Comparison of ENCODE assay signal across 32 cellular contexts in the genomic region with DNA sequence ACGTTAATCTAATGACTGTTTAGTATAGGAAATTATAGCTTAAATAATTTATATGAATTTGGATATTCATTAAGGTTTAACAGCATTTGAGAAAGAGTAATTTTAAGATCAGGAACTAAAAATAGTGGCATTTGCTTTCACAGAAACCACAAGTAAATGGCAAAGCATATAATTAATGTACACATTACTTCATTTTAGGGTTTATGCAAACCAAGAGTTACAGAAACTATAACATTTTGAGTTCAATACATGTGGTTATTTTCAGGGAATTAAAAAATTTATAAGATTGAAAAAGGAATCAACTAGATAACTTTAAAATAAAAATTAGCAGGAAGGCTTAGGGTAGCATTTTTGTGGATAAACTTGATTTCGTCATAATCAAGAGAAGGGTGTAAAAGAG.
"Had no signal": no experiment of that assay in that cellular context is flagged by ENCODE, and none has a peak within 500 bp of the region (broad histone marks: within the 10 kb centered on the region; RNA-seq: fewer than 3 reads in every experiment).

No MANE protein-coding gene starts in this region.

- H2AFZ ChIP-seq: parathyroid adenoma had no signal

- DNase-seq: naive thymus-derived CD8-positive, alpha-beta T cell; nephron progenitor cell; occipital lobe; ovary; posterior cingulate gyrus; psoas muscle; right cardiac atrium; spleen; stimulated activated CD4-positive, alpha-beta T cell treated with anti-CD3 and anti-CD28 coated beads, Interleukin-12 subunit alpha, Interleukin-12 subunit beta, amount 100 ng/mL, for 4 hours; stimulated activated CD4-positive, alpha-beta T cell treated with anti-CD3 and anti-CD28 coated beads, Interleukin-1b, Interleukin-23, amount 100 ng/mL, for 48 hours; stimulated activated CD4-positive, alpha-beta T cell treated with anti-CD3 and anti-CD28 coated beads, Interleukin-4, amount 100 ng/mL, for 1 hour; stimulated activated CD4-positive, alpha-beta T cell treated with anti-CD3 and anti-CD28 coated beads, Interleukin-4, amount 100 ng/mL, for 4 hours; stimulated activated CD8-positive, alpha-beta memory T cell treated with anti-CD3 and anti-CD28 coated beads, Interleukin-4, amount 100 ng/mL, for 48 hours; stimulated activated naive CD4-positive, alpha-beta T cell; stimulated activated naive CD8-positive, alpha-beta T cell treated with anti-CD3 and anti-CD28 coated beads, Interleukin-15, amount 100 ng/mL, for 72 hours; stimulated activated naive CD8-positive, alpha-beta T cell treated with anti-CD3 and anti-CD28 coated beads, Interleukin-15, Interleukin-2, amounts not matched to agents 100 U/mL and 50 U/mL, for 24 hours; substantia nigra; testis; tibial artery; transverse colon; upper lobe of right lung; uterus had no signal

- H3K36me3 Mint-ChIP-seq: naive thymus-derived CD8-positive, alpha-beta T cell; natural killer cell treated with Interleukin-12 subunit alpha and Interleukin-12 subunit beta and Interleukin-15 and Interleukin-18, amount 100 ng/mL, for 72 hours; stimulated activated memory B cell treated with anti-CD40 and anti-IgM and Interleukin-4, amounts not matched to agents 10 μg/mL and 1 μg/mL and 100 μg/mL, for 72 hours; type B pancreatic cell had no signal

- H3K9me3 ChIP-seq: ovary, psoas muscle, spleen, suprapubic skin, testis, tibial artery, transverse colon, upper lobe of right lung, uterus had no signal

- H3K4me3 ChIP-seq: ovary, psoas muscle, skin epidermis, smooth muscle cell, spleen, suprapubic skin, testis, tibial artery, transverse colon, upper lobe of right lung, uterus had no signal

- ATAC-seq: naive thymus-derived CD8-positive, alpha-beta T cell; natural killer cell treated with Interleukin-12 subunit alpha and Interleukin-12 subunit beta and Interleukin-15 and Interleukin-18, amount 100 ng/mL, for 72 hours; psoas muscle; right cardiac atrium; sciatic nerve; stimulated activated memory B cell treated with anti-CD40 and anti-IgM and Interleukin-4, amounts not matched to agents 10 μg/mL and 1 μg/mL and 100 μg/mL, for 72 hours; stimulated activated naive CD8-positive, alpha-beta T cell treated with anti-CD3 and anti-CD28 coated beads, Interleukin-15, amount 100 ng/mL, for 72 hours; stimulated activated naive CD8-positive, alpha-beta T cell treated with anti-CD3 and anti-CD28 coated beads, Interleukin-15, Interleukin-2, amounts not matched to agents 100 U/mL and 50 U/mL, for 24 hours; upper lobe of right lung had no signal

- H3K4me2 ChIP-seq: smooth muscle cell had no signal

- H3K27me3 Mint-ChIP-seq: progenitor cell of endocrine pancreas; stimulated activated memory B cell treated with anti-CD40 and anti-IgM and Interleukin-4, amounts not matched to agents 10 μg/mL and 1 μg/mL and 100 μg/mL, for 72 hours; stimulated activated naive CD8-positive, alpha-beta T cell treated with anti-CD3 and anti-CD28 coated beads, Interleukin-15, amount 100 ng/mL, for 72 hours; type B pancreatic cell had no signal

- H3K27ac Mint-ChIP-seq: naive thymus-derived CD8-positive, alpha-beta T cell; natural killer cell treated with Interleukin-12 subunit alpha and Interleukin-12 subunit beta and Interleukin-15 and Interleukin-18, amount 100 ng/mL, for 72 hours; progenitor cell of endocrine pancreas; stimulated activated memory B cell treated with anti-CD40 and anti-IgM and Interleukin-4, amounts not matched to agents 10 μg/mL and 1 μg/mL and 100 μg/mL, for 72 hours; stimulated activated naive CD8-positive, alpha-beta T cell treated with anti-CD3 and anti-CD28 coated beads, Interleukin-15, amount 100 ng/mL, for 72 hours; type B pancreatic cell had no signal

- H3K9ac ChIP-seq: parathyroid adenoma had no signal

- H3K4me3 Mint-ChIP-seq: naive thymus-derived CD8-positive, alpha-beta T cell; natural killer cell treated with Interleukin-12 subunit alpha and Interleukin-12 subunit beta and Interleukin-15 and Interleukin-18, amount 100 ng/mL, for 72 hours; nephron progenitor cell; neural crest cell; stimulated activated memory B cell treated with anti-CD40 and anti-IgM and Interleukin-4, amounts not matched to agents 10 μg/mL and 1 μg/mL and 100 μg/mL, for 72 hours; stimulated activated naive CD8-positive, alpha-beta T cell treated with anti-CD3 and anti-CD28 coated beads, Interleukin-15, amount 100 ng/mL, for 72 hours; type B pancreatic cell had no signal

- H3K27me3 ChIP-seq: ovary, suprapubic skin, testis, tibial artery, transverse colon, upper lobe of right lung, uterus had no signal

- H3K79me2 ChIP-seq: parathyroid adenoma had no signal

- H3K4me1 Mint-ChIP-seq: naive thymus-derived CD8-positive, alpha-beta T cell; stimulated activated memory B cell treated with anti-CD40 and anti-IgM and Interleukin-4, amounts not matched to agents 10 μg/mL and 1 μg/mL and 100 μg/mL, for 72 hours; stimulated activated naive CD8-positive, alpha-beta T cell treated with anti-CD3 and anti-CD28 coated beads, Interleukin-15, amount 100 ng/mL, for 72 hours had no signal

- H3K36me3 ChIP-seq: ovary, spleen, suprapubic skin, tibial artery, transverse colon, upper lobe of right lung, uterus had no signal

- H3K4me1 ChIP-seq: parathyroid adenoma, psoas muscle, spleen, suprapubic skin, testis, tibial artery, transverse colon, upper lobe of right lung, uterus had no signal

- H3K27ac ChIP-seq: ovary, parathyroid adenoma, psoas muscle, skin epidermis, spleen, suprapubic skin, testis, tibial artery, transverse colon, upper lobe of right lung, uterus had no signal

- H3K9me3 Mint-ChIP-seq: stimulated activated memory B cell treated with anti-CD40 and anti-IgM and Interleukin-4, amounts not matched to agents 10 μg/mL and 1 μg/mL and 100 μg/mL, for 72 hours; stimulated activated naive CD8-positive, alpha-beta T cell treated with anti-CD3 and anti-CD28 coated beads, Interleukin-15, amount 100 ng/mL, for 72 hours had no signal
